Comparison of ENCODE assay signal across 19 cellular contexts in genomic region chr6:137942736-137943135, GRCh38.
A peak's percentile ranks its signal among the peaks of the same experiment; 100 is the strongest.
DNase-seq lines count a peak whose midpoint lies in the region; ATAC-seq, FAIRE-seq and TF ChIP-seq lines count a peak whose summit lies in the region.
"Had no signal": no experiment of that assay in that cellular context is flagged by ENCODE, and none has a peak within 500 bp of the region (broad histone marks: within the 10 kb centered on the region; RNA-seq: fewer than 3 reads in every experiment).

No MANE protein-coding gene starts in this region.

- ATAC-seq in activated CD8-positive, alpha-beta T cell treated with anti-CD3 and anti-CD28 coated beads for 36 hours, result no peak
- ATAC-seq in activated CD8-positive, alpha-beta T cell treated with anti-CD3 and anti-CD28 coated beads, Interleukin-2, amount 10 ng/mL, durations not matched to agents 7 days and 5 days, result no peak
- ATAC-seq in GM12878 (no peak), GM19467 (IDR thresholded peaks at IDR 0.05; ENCODE audit: unreplicated experiment) (no peak)
- ATAC-seq in stimulated activated naive B cell treated with anti-CD40 and anti-IgM and Interleukin-4, amounts not matched to agents 10 μg/mL and 1 μg/mL and 100 μg/mL, for 72 hours (replicated peaks), result no peak
- ATAC-seq: HepG2, Panc1 had no signal

- SMC1A ChIA-PET in GM12878 (lab: Charles Lee; ENCODE audit: uncharacterized antibody, unreplicated experiment), result interaction anchor here (0.6 to 34.9 kb wide), 17 partner anchors 8 to 237 kb away, joined by 3 to 1237 read pairs (median 3); partner anchors contain the start of gene TNFAIP3

- peak overlapping the region; percentile 78 for H3K4me2 ChIP-seq in KMS-11
- H3K4me2 ChIP-seq in GM12878 (ENCODE audit: control insufficient read depth, insufficient read depth), result no peak overlapping the region

- H3K4me3 ChIP-seq in KMS-11 (IDR thresholded peaks at IDR 0.05; ENCODE audit: insufficient read depth, low read depth, low read length) (no peak overlapping the region), GM12878 (no peak overlapping the region)
- H3K4me3 ChIP-seq: GM23248, MG63 had no signal

- in situ Hi-C loops in GM12878 (cut with MboI), result loop anchor here (5.0 kb wide), 3 partner anchors 75 to 235 kb away; partner anchors contain the start of gene TNFAIP3

- FAIRE-seq in GM12878 (lab: Jason Lieb, UNC), result no peak
- FAIRE-seq: HepG2 had no signal

- POLR2A ChIA-PET in activated CD8-positive, alpha-beta T cell treated with anti-CD3 and anti-CD28 coated beads for 36 hours (lab: Charles Lee), result interaction anchor here (2.1 kb wide), 1 partner anchor 72 kb away, joined by 12 read pairs; no protein-coding TSS in a partner anchor
- POLR2A ChIA-PET in activated CD8-positive, alpha-beta T cell treated with anti-CD3 and anti-CD28 coated beads, Interleukin-2, amount 10 ng/mL, durations not matched to agents 7 days and 5 days (lab: Charles Lee), result no interaction called here
- POLR2A ChIA-PET in GM12878 (lab: Charles Lee), result interaction anchor here (0.6 to 5.1 kb wide), 6 partner anchors 12 to 420 kb away, joined by 3 to 41 read pairs (median 4); partner anchors contain the start of gene TNFAIP3

- BruUV-seq in GM12878 (replicated peaks; lab: Mats Ljungman, UMichigan), result no TSS peak

- no peaks in the 10 kb centered on the region for H3K79me2 ChIP-seq in KMS-11 (ENCODE audit: insufficient read depth, low read depth)
- H3K79me2 ChIP-seq in GM12878 (ENCODE audit: control insufficient read depth, insufficient read depth, low read length), result peaks cover 9% of the 10 kb centered on the region

- no peaks in the 10 kb centered on the region for H4K20me1 ChIP-seq in KMS-11 (ENCODE audit: insufficient read depth)
- H4K20me1 ChIP-seq in GM12878 (ENCODE audit: control insufficient read depth, insufficient read depth), result no peaks in the 10 kb centered on the region

- peak overlapping the region; percentile 39 for H3K27ac Mint-ChIP-seq in activated CD8-positive, alpha-beta T cell treated with anti-CD3 and anti-CD28 coated beads for 36 hours
- no peak overlapping the region for H3K27ac Mint-ChIP-seq in activated CD8-positive, alpha-beta T cell treated with anti-CD3 and anti-CD28 coated beads, Interleukin-2, amount 10 ng/mL, durations not matched to agents 7 days and 5 days
- peak overlapping the region; percentile 4 for H3K27ac Mint-ChIP-seq in stimulated activated naive B cell treated with anti-CD40 and anti-IgM and Interleukin-4, amounts not matched to agents 10 μg/mL and 1 μg/mL and 100 μg/mL, for 72 hours

- DNase-seq in activated CD8-positive, alpha-beta T cell treated with anti-CD3 and anti-CD28 coated beads for 36 hours, result no peak
- DNase-seq in activated CD8-positive, alpha-beta T cell treated with anti-CD3 and anti-CD28 coated beads, Interleukin-2, amount 10 ng/mL, durations not matched to agents 7 days and 5 days, result no peak
- DNase-seq in GM12878 (ENCODE audit: low read depth, low spot score) (no peak), HPDE6-E6E7 (ENCODE audit: extremely low spot score) (no peak)
- DNase-seq in stimulated activated naive B cell treated with anti-CD40 and anti-IgM and Interleukin-4, amounts not matched to agents 10 μg/mL and 1 μg/mL and 100 μg/mL, for 72 hours, result no peak
- DNase-seq: Calu3, DND-41, GM23248, H7, MG63, NCI-H1694, NCI-H2029 treated with DMSO at 0.1 percent for 48 hours, NCI-H526 treated with DMSO at 0.1 percent for 48 hours, SHP77 had no signal

- intact Hi-C loops in activated CD8-positive, alpha-beta T cell treated with anti-CD3 and anti-CD28 coated beads for 36 hours (cut with micrococcal nuclease), result loop anchor here (5.0 to 10.0 kb wide), 2 partner anchors 40 to 138 kb away; no protein-coding TSS in a partner anchor
- intact Hi-C loops in GM12878 (cut with micrococcal nuclease; ENCODE audit: unreplicated experiment), result loop anchor here (5.0 kb wide), 1 partner anchor 140 kb away; no protein-coding TSS in a partner anchor

- TF ChIP-seq RAD21 in GM12878 (IDR thresholded peaks at IDR 0.05; ENCODE audit: insufficient read depth, low read depth, low read length), result no peak

- RAD21 ChIA-PET in GM12878 (lab: Charles Lee; ENCODE audit: unreplicated experiment), result interaction anchor here (0.7 to 19.0 kb wide), 14 partner anchors 8 to 280 kb away, joined by 3 to 774 read pairs (median 19); partner anchors contain the start of gene TNFAIP3

- peaks cover 14% of the 10 kb centered on the region for H3K36me3 Mint-ChIP-seq in activated CD8-positive, alpha-beta T cell treated with anti-CD3 and anti-CD28 coated beads for 36 hours (ENCODE audit: low read depth)
- peaks cover 11% of the 10 kb centered on the region for H3K36me3 Mint-ChIP-seq in activated CD8-positive, alpha-beta T cell treated with anti-CD3 and anti-CD28 coated beads, Interleukin-2, amount 10 ng/mL, durations not matched to agents 7 days and 5 days (ENCODE audit: low read depth)
- peaks cover 2 to 10% of the 10 kb centered on the region in 2 donors for H3K36me3 Mint-ChIP-seq in stimulated activated naive B cell treated with anti-CD40 and anti-IgM and Interleukin-4, amounts not matched to agents 10 μg/mL and 1 μg/mL and 100 μg/mL, for 72 hours

- H3K36me3 ChIP-seq in KMS-11 (ENCODE audit: insufficient read depth) (no peaks in the 10 kb centered on the region), GM12878 (ENCODE audit: control insufficient read depth in 2 of 2, insufficient read depth in 2 of 2, low read length in 1 of 2) (no peaks in the 10 kb centered on the region)
- H3K36me3 ChIP-seq: MG63 had no signal

- H3K27me3 Mint-ChIP-seq in activated CD8-positive, alpha-beta T cell treated with anti-CD3 and anti-CD28 coated beads for 36 hours, result no peaks in the 10 kb centered on the region
- H3K27me3 Mint-ChIP-seq in activated CD8-positive, alpha-beta T cell treated with anti-CD3 and anti-CD28 coated beads, Interleukin-2, amount 10 ng/mL, durations not matched to agents 7 days and 5 days (ENCODE audit: low read depth), result no peaks in the 10 kb centered on the region
- H3K27me3 Mint-ChIP-seq in stimulated activated naive B cell treated with anti-CD40 and anti-IgM and Interleukin-4, amounts not matched to agents 10 μg/mL and 1 μg/mL and 100 μg/mL, for 72 hours, result no peaks in the 10 kb centered on the region

- H3K27ac ChIP-seq in KMS-11 (no peak overlapping the region), GM12878 (ENCODE audit: control insufficient read depth, insufficient read depth) (peak overlapping the region; percentile 28; the same call in 1 of the 2 replicates)
- H3K27ac ChIP-seq: GM23248, RWPE1 had no signal

- peaks cover 6% of the 10 kb centered on the region; the same call in 2 of the 3 replicates for H3K9me3 ChIP-seq in GM12878 (replicated peaks; ENCODE audit: control insufficient read depth, insufficient read depth, low read length)

- H3K9ac ChIP-seq in KMS-11, result no peak overlapping the region
- H3K9ac ChIP-seq in GM12878 (ENCODE audit: control insufficient read depth, insufficient read depth, low read length), result no peak overlapping the region
- H3K9ac ChIP-seq: GM23248 had no signal

- no peaks in the 10 kb centered on the region for H3K27me3 ChIP-seq in KMS-11 (ENCODE audit: insufficient read depth, low read depth)
- no peaks in the 10 kb centered on the region for H3K27me3 ChIP-seq in GM12878 (replicated peaks in 1 of 2; ENCODE audit: control insufficient read depth in 2 of 2, insufficient read depth in 2 of 2, low read length in 1 of 2)
- H3K27me3 ChIP-seq: MG63 had no signal

- H3K4me1 ChIP-seq in KMS-11 (ENCODE audit: low read depth, poor library complexity, severe bottlenecking) (peaks cover 80% of the 10 kb centered on the region), GM12878 (ENCODE audit: control insufficient read depth, insufficient read depth, low read length) (peaks cover 34% of the 10 kb centered on the region)

- peaks cover 57% of the 10 kb centered on the region for H3K4me1 Mint-ChIP-seq in activated CD8-positive, alpha-beta T cell treated with anti-CD3 and anti-CD28 coated beads for 36 hours (ENCODE audit: low read depth)
- peaks cover 26% of the 10 kb centered on the region for H3K4me1 Mint-ChIP-seq in activated CD8-positive, alpha-beta T cell treated with anti-CD3 and anti-CD28 coated beads, Interleukin-2, amount 10 ng/mL, durations not matched to agents 7 days and 5 days (ENCODE audit: low read depth)
- H3K4me1 Mint-ChIP-seq in stimulated activated naive B cell treated with anti-CD40 and anti-IgM and Interleukin-4, amounts not matched to agents 10 μg/mL and 1 μg/mL and 100 μg/mL, for 72 hours, result peaks cover 45 to 73% of the 10 kb centered on the region in 2 donors

- H2AFZ ChIP-seq in KMS-11 (ENCODE audit: low read depth) (no peak overlapping the region; the same call in 1 of the 2 replicates), GM12878 (ENCODE audit: control insufficient read depth, low read depth, low read length) (peak overlapping the region; percentile 65; the same call in 1 of the 2 replicates)
- H2AFZ ChIP-seq: GM23248 had no signal

- CTCF ChIA-PET in activated CD8-positive, alpha-beta T cell treated with anti-CD3 and anti-CD28 coated beads for 36 hours (lab: Charles Lee), result interaction anchor here (0.8 to 15.1 kb wide), 6 partner anchors 8 to 234 kb away, joined by 3 to 360 read pairs (median 11); partner anchors contain the start of gene TNFAIP3
- CTCF ChIA-PET in activated CD8-positive, alpha-beta T cell treated with anti-CD3 and anti-CD28 coated beads, Interleukin-2, amount 10 ng/mL, durations not matched to agents 7 days and 5 days (lab: Charles Lee), result interaction anchor here (1.0 to 20.9 kb wide), 11 partner anchors 8 to 245 kb away, joined by 3 to 555 read pairs (median 5); partner anchors contain the start of gene TNFAIP3
- CTCF ChIA-PET in GM12878 (lab: Yijun Ruan, JAX), result interaction anchor here (0.8 to 16.7 kb wide), 12 partner anchors 11 to 237 kb away, joined by 3 to 712 read pairs (median 57); partner anchors contain the start of gene TNFAIP3

- no peak for TF ChIP-seq POLR2A in GM12878 (IDR thresholded peaks at IDR 0.05; ENCODE audit: low read depth, low read length)

- TF ChIP-seq EP300 in GM12878 (IDR thresholded peaks at IDR 0.05; ENCODE audit: borderline replicate concordance in 1 of 2, control insufficient read depth in 1 of 2, low read depth in 2 of 2, low read length in 2 of 2), result no peak

- no peak for TF ChIP-seq CTCF in activated CD8-positive, alpha-beta T cell treated with anti-CD3 and anti-CD28 coated beads for 36 hours (IDR thresholded peaks at IDR 0.05)
- TF ChIP-seq CTCF in KMS-11 (conservative IDR thresholded peaks at IDR 0.05; ENCODE audit: low read depth, low read length) (no peak), GM12878 (IDR thresholded peaks at IDR 0.05 in 2 of 3, conservative IDR thresholded peaks at IDR 0.05 in 1 of 3; ENCODE audit: control insufficient read depth in 2 of 3, extremely low read depth in 1 of 3, insufficient read depth in 1 of 3, low read depth in 3 of 3, low read length in 3 of 3) (no peak)

- no peak overlapping the region for H3K4me3 Mint-ChIP-seq in activated CD8-positive, alpha-beta T cell treated with anti-CD3 and anti-CD28 coated beads for 36 hours
- H3K4me3 Mint-ChIP-seq in activated CD8-positive, alpha-beta T cell treated with anti-CD3 and anti-CD28 coated beads, Interleukin-2, amount 10 ng/mL, durations not matched to agents 7 days and 5 days, result no peak overlapping the region
- no peak overlapping the region for H3K4me3 Mint-ChIP-seq in stimulated activated naive B cell treated with anti-CD40 and anti-IgM and Interleukin-4, amounts not matched to agents 10 μg/mL and 1 μg/mL and 100 μg/mL, for 72 hours

- H3K9me3 Mint-ChIP-seq in activated CD8-positive, alpha-beta T cell treated with anti-CD3 and anti-CD28 coated beads for 36 hours, result peaks cover 12% of the 10 kb centered on the region
- H3K9me3 Mint-ChIP-seq in activated CD8-positive, alpha-beta T cell treated with anti-CD3 and anti-CD28 coated beads, Interleukin-2, amount 10 ng/mL, durations not matched to agents 7 days and 5 days (ENCODE audit: insufficient read depth), result peaks cover 14% of the 10 kb centered on the region
- peaks cover 0 to 2% of the 10 kb centered on the region in 2 donors for H3K9me3 Mint-ChIP-seq in stimulated activated naive B cell treated with anti-CD40 and anti-IgM and Interleukin-4, amounts not matched to agents 10 μg/mL and 1 μg/mL and 100 μg/mL, for 72 hours
